8 cellular contexts compared by ENCODE assay signal in the genomic region with DNA sequence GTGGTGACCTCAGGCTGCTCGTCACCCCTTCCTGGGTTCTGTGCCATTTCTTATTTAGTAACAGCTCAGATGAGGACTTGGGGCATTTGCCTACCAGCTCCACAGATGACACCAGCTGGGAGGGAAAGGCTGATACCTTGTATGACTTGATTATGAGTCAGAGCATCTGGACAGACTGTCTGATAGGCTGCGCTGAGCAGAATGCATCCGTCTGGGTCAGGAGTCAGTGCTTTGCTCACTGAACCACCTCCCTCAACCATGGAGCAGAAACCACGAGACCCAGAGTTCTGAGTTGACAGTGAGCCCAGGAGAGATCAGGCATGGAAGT.
A peak's percentile ranks its signal among the peaks of the same experiment; 100 is the strongest.
DNase-seq lines count a peak whose midpoint lies in the region; ATAC-seq and TF ChIP-seq lines count a peak whose summit lies in the region.

No MANE protein-coding gene starts in this region.

- no peaks in the 10 kb centered on the region for H3K9me3 ChIP-seq in BLaER1

- ATAC-seq in HG02870 (IDR thresholded peaks at IDR 0.05; ENCODE audit: unreplicated experiment) (peak; percentile 68), SK-N-SH treated with all-trans-retinoic acid at 6 μM for 48 hours (peak; percentile 99), HG03439 (IDR thresholded peaks at IDR 0.05; ENCODE audit: unreplicated experiment) (no peak), HG03571 (IDR thresholded peaks at IDR 0.05; ENCODE audit: unreplicated experiment) (no peak)

- H3K27ac ChIP-seq in BLaER1, result no peak overlapping the region

- H3K4me2 ChIP-seq in BLaER1, result peak overlapping the region; percentile 53

- DNase-seq in kidney glomerular epithelial cell (lab: John Stamatoyannopoulos, UW) (peak; percentile 92), NOMO-1 treated with dmso at 0.1 percent for 144 hours (lab: John Stamatoyannopoulos, UW; ENCODE audit: unreplicated experiment) (no peak)
- no peak for DNase-seq in activated effector memory CD4-positive, alpha-beta T cell treated with anti-CD3 and anti-CD28 coated beads, Interleukin-2, amount 50 U/mL, for 16 hours

- no peak overlapping the region for H3K9ac ChIP-seq in BLaER1

- H3K4me1 ChIP-seq in BLaER1, result peaks cover 47% of the 10 kb centered on the region

- H3K4me3 ChIP-seq in BLaER1, result no peak overlapping the region

- H4K20me1 ChIP-seq in BLaER1, result no peaks in the 10 kb centered on the region

- no peaks in the 10 kb centered on the region for H3K36me3 ChIP-seq in BLaER1

- peaks cover 14% of the 10 kb centered on the region for H3K27me3 ChIP-seq in BLaER1

TF ChIP-seq in SK-N-SH treated with all-trans-retinoic acid at 6 μM for 48 hours, 23 proteins besides CTCF, POLR2A, EP300 and RAD21:
- no peak for TF ChIP-seq ZNF70 (CRISPR knock-in tag; IDR thresholded peaks at IDR 0.05)

Comparison
In these comparisons a context has a peak if more than half of its experiments do, and no peak if none do; other contexts are left out.
1. ATAC-seq: peak in HG02870 (single experiment) and SK-N-SH treated with all-trans-retinoic acid at 6 μM for 48 hours (single experiment); none in HG03439 (single experiment) and HG03571 (single experiment).